In genomic region chr1:53704304-53704703, GRCh38 we compare ENCODE assay signal across 29 cellular contexts. TPM values are rescaled to one million over a fixed set of nuclear protein-coding genes. Genes with fewer than 3 reads are reported as not detected.
"Had no signal": no experiment of that assay in that cellular context is flagged by ENCODE, and none has a peak within 500 bp of the region (broad histone marks: within the 10 kb centered on the region; RNA-seq: fewer than 3 reads in every experiment).

No MANE protein-coding gene starts in this region.

- DNase-seq: activated CD4-positive, alpha-beta T cell treated with anti-CD3 and anti-CD28 coated beads for 1 hour; activated CD4-positive, alpha-beta T cell treated with anti-CD3 and anti-CD28 coated beads for 4 hours; activated CD4-positive, alpha-beta T cell treated with anti-CD3 and anti-CD28 coated beads, Interleukin-2, amount 10 ng/mL, durations not matched to agents 7 days and 5 days; activated CD4-positive, alpha-beta T cell treated with anti-CD3 and anti-CD28 coated beads, Interleukin-2, amount 50 U/mL, for 4 hours; activated CD8-positive, alpha-beta memory T cell treated with anti-CD3 and anti-CD28 coated beads for 24 hours; activated CD8-positive, alpha-beta T cell treated with anti-CD3 and anti-CD28 coated beads for 36 hours; activated effector memory CD4-positive, alpha-beta T cell treated with Interleukin-2 at 50 U/mL for 16 hours; activated gamma-delta T cell treated with Interleukin-2 at 50 U/mL for 16 hours; activated naive CD4-positive, alpha-beta T cell treated with anti-CD3 and anti-CD28 coated beads, Interleukin-2, amount 50 U/mL, for 16 hours; activated naive CD4-positive, alpha-beta T cell treated with Interleukin-2 at 50 U/mL for 16 hours; activated naive CD8-positive, alpha-beta T cell treated with anti-CD3 and anti-CD28 coated beads, Interleukin-2, amount 50 U/mL, for 24 hours; activated T-cell treated with anti-CD3 and anti-CD28 coated beads, Interleukin-2, amount 50 U/mL, for 4 hours; adrenal gland; amygdala; body of pancreas; caudate nucleus; cortex of kidney; dermis blood vessel endothelial cell; effector CD4-positive, alpha-beta T cell; esophagus squamous epithelium; foreskin melanocyte; heart right ventricle; T-helper 2 cell had no signal

- H3K36me3 Mint-ChIP-seq: activated naive CD8-positive, alpha-beta T cell had no signal

- H2AFZ ChIP-seq: hepatocyte had no signal

- H3K27ac Mint-ChIP-seq: activated CD4-positive, alpha-beta T cell treated with anti-CD3 and anti-CD28 coated beads, Interleukin-2, amount 10 ng/mL, durations not matched to agents 7 days and 5 days; activated CD8-positive, alpha-beta T cell treated with anti-CD3 and anti-CD28 coated beads for 36 hours; activated naive CD8-positive, alpha-beta T cell; activated naive CD8-positive, alpha-beta T cell treated with anti-CD3 and anti-CD28 coated beads, Interleukin-2, amount 50 U/mL, for 24 hours; activated T-helper 17 cell treated with anti-CD3 and anti-CD28 coated beads, Interleukin-2, amount 50 U/mL, for 72 hours had no signal

- H3K27ac ChIP-seq: adrenal gland, body of pancreas, epithelial cell of prostate, esophagus squamous epithelium, gastroesophageal sphincter, heart right ventricle, hepatocyte had no signal

- H3K27me3 ChIP-seq: adrenal gland, body of pancreas had no signal

- H3K4me3 Mint-ChIP-seq: activated CD4-positive, alpha-beta T cell treated with anti-CD3 and anti-CD28 coated beads, Interleukin-2, amount 10 ng/mL, durations not matched to agents 7 days and 5 days; activated CD8-positive, alpha-beta T cell treated with anti-CD3 and anti-CD28 coated beads for 36 hours; activated naive CD8-positive, alpha-beta T cell; activated naive CD8-positive, alpha-beta T cell treated with anti-CD3 and anti-CD28 coated beads, Interleukin-2, amount 50 U/mL, for 24 hours; activated T-cell treated with anti-CD3 and anti-CD28 coated beads, Interleukin-2, amount 50 U/mL, for 4 hours; activated T-helper 17 cell treated with anti-CD3 and anti-CD28 coated beads, Interleukin-2, amount 50 U/mL, for 72 hours had no signal

- H3K27me3 Mint-ChIP-seq: activated CD8-positive, alpha-beta T cell treated with anti-CD3 and anti-CD28 coated beads for 36 hours; activated naive CD8-positive, alpha-beta T cell treated with anti-CD3 and anti-CD28 coated beads, Interleukin-2, amount 50 U/mL, for 24 hours had no signal

- H3K9me3 Mint-ChIP-seq: activated CD4-positive, alpha-beta T cell treated with anti-CD3 and anti-CD28 coated beads, Interleukin-2, amount 10 ng/mL, durations not matched to agents 7 days and 5 days; activated CD8-positive, alpha-beta T cell treated with anti-CD3 and anti-CD28 coated beads for 36 hours; activated naive CD8-positive, alpha-beta T cell treated with anti-CD3 and anti-CD28 coated beads, Interleukin-2, amount 50 U/mL, for 24 hours; activated T-cell treated with anti-CD3 and anti-CD28 coated beads, Interleukin-2, amount 50 U/mL, for 4 hours; activated T-helper 17 cell treated with anti-CD3 and anti-CD28 coated beads, Interleukin-2, amount 50 U/mL, for 72 hours had no signal

- H3K4me1 ChIP-seq: adrenal gland, body of pancreas, esophagus squamous epithelium, gastroesophageal sphincter, heart right ventricle had no signal

- H3K4me2 ChIP-seq: hepatocyte had no signal

- H3K9me3 ChIP-seq: adrenal gland, body of pancreas, esophagus squamous epithelium, gastroesophageal sphincter, heart right ventricle had no signal

- ATAC-seq: activated CD8-positive, alpha-beta T cell treated with anti-CD3 and anti-CD28 coated beads for 36 hours; activated naive CD8-positive, alpha-beta T cell treated with anti-CD3 and anti-CD28 coated beads, Interleukin-2, amount 50 U/mL, for 24 hours; activated T-cell treated with anti-CD3 and anti-CD28 coated beads, Interleukin-2, amount 50 U/mL, for 4 hours; activated T-helper 17 cell treated with anti-CD3 and anti-CD28 coated beads, Interleukin-2, amount 50 U/mL, for 72 hours; body of pancreas; gastroesophageal sphincter; heart right ventricle had no signal

- H3K4me1 Mint-ChIP-seq: activated CD4-positive, alpha-beta T cell treated with anti-CD3 and anti-CD28 coated beads, Interleukin-2, amount 10 ng/mL, durations not matched to agents 7 days and 5 days; activated naive CD8-positive, alpha-beta T cell treated with anti-CD3 and anti-CD28 coated beads, Interleukin-2, amount 50 U/mL, for 24 hours; activated T-helper 17 cell treated with anti-CD3 and anti-CD28 coated beads, Interleukin-2, amount 50 U/mL, for 72 hours had no signal

- H3K4me3 ChIP-seq: adrenal gland, body of pancreas, esophagus squamous epithelium, gastroesophageal sphincter, heart right ventricle, hepatocyte had no signal

- H3K79me2 ChIP-seq: hepatocyte had no signal

- H3K36me3 ChIP-seq: adrenal gland, esophagus squamous epithelium, gastroesophageal sphincter, heart right ventricle had no signal

RNA-seq across cellular contexts. Expression of gene GLIS1, which starts 34.7 kb away (rescaled TPM):
- total RNA-seq: activated CD4-positive, alpha-beta T cell treated with anti-CD3 and anti-CD28 coated beads, Interleukin-2, amount 10 ng/mL, durations not matched to agents 7 days and 5 days; activated CD8-positive, alpha-beta T cell treated with anti-CD3 and anti-CD28 coated beads for 36 hours; activated T-cell treated with anti-CD3 and anti-CD28 coated beads, Interleukin-2, amount 50 U/mL, for 4 hours; activated T-helper 17 cell treated with anti-CD3 and anti-CD28 coated beads, Interleukin-2, amount 50 U/mL, for 72 hours; dermis blood vessel endothelial cell; endothelial cell of umbilical vein had no signal
- polyA plus RNA-seq: endothelial cell of umbilical vein had no signal
